ENCODE assay signal across 8 cellular contexts in the genomic region with DNA sequence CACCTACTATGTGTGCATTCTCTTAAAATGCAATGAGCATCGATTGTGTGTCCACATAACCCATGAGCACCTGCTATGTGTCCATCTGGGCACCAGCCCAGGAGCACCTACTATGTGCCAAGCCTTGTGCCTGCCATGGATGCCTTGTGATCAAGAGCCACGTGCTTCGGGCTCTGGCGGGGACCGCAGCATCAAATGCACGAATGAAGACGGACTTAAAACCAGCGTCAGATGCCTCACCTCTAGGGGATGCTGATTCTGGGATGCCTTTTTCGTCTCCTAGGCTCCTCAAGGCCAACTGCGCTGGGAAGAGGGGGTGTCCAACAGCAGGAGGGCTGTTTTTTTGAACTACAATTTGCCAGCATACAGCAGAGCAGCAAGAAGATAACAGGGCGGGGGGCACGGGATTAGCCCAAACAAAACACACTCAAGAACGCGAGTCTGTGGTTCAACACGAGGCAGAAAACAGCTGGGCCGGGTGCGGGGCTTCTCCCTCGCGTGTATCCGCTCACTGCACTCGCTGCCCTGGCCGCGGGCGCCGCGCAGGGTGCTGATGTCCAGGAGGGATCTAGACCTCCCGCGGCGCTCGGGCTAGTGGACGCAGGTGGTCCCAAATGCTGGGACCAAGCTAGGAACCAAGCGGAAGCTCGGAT. TPM values are rescaled to one million over a fixed set of nuclear protein-coding genes. Genes with fewer than 3 reads are reported as not detected.
DNase-seq lines count a peak whose midpoint lies in the region; ATAC-seq and TF ChIP-seq lines count a peak whose summit lies in the region.

No MANE protein-coding gene starts in this region.

- no peaks in the 10 kb centered on the region for H3K27me3 ChIP-seq in BE2C
- no peaks in the 10 kb centered on the region for H3K27me3 ChIP-seq in HCT116 (ENCODE audit: insufficient read depth, low read length)
- peaks cover 21% of the 10 kb centered on the region for H3K27me3 ChIP-seq in endodermal cell (ENCODE audit: control insufficient read depth, insufficient read depth, low read length, poor library complexity, severe bottlenecking)

- peaks cover 17% of the 10 kb centered on the region for H3K4me1 Mint-ChIP-seq in T-helper 1 cell treated with Interleukin-12 subunit alpha and Interleukin-12 subunit beta and Interleukin-4 antibody, amounts not matched to agents 30 μg/mL and 1 μg/mL, for 36 hours (ENCODE audit: low read depth)
- H3K4me1 Mint-ChIP-seq in endodermal cell = peaks cover 11% of the 10 kb centered on the region
- peaks cover 11 to 14% of the 10 kb centered on the region in 2 donors for H3K4me1 Mint-ChIP-seq in natural killer cell treated with Interleukin-12 subunit alpha and Interleukin-12 subunit beta and Interleukin-15 and Interleukin-18, amount 100 ng/mL, for 72 hours (ENCODE audit: low read depth in 2 of 2)

- intact Hi-C loops in HCT116 (cut with micrococcal nuclease) = no loop called here

- H3K9ac ChIP-seq in HCT116 (ENCODE audit: low read length) (peak overlapping the region; percentile 77), endodermal cell (ENCODE audit: extremely low read depth, low read length, poor library complexity, severe bottlenecking) (peak overlapping the region; percentile 20)

- H3K9me3 ChIP-seq in BE2C = no peaks in the 10 kb centered on the region
- no peaks in the 10 kb centered on the region for H3K9me3 ChIP-seq in HCT116 (ENCODE audit: control insufficient read depth in 1 of 2, insufficient read depth in 1 of 2, low read depth in 1 of 2, low read length in 2 of 2)
- no peaks in the 10 kb centered on the region for H3K9me3 ChIP-seq in endodermal cell (ENCODE audit: control insufficient read depth, low read length)

- H3K9me3 Mint-ChIP-seq in T-helper 1 cell treated with Interleukin-12 subunit alpha and Interleukin-12 subunit beta and Interleukin-4 antibody, amounts not matched to agents 30 μg/mL and 1 μg/mL, for 36 hours = no peaks in the 10 kb centered on the region
- no peaks in the 10 kb centered on the region for H3K9me3 Mint-ChIP-seq in endodermal cell
- no peaks in the 10 kb centered on the region for H3K9me3 Mint-ChIP-seq in natural killer cell treated with Interleukin-12 subunit alpha and Interleukin-12 subunit beta and Interleukin-15 and Interleukin-18, amount 100 ng/mL, for 72 hours

- no peak for TF ChIP-seq CTCF in BE2C (IDR thresholded peaks at IDR 0.05; ENCODE audit: low read depth, low read length)
- TF ChIP-seq CTCF in HCT116 (IDR thresholded peaks at IDR 0.05 in 2 of 3, conservative IDR thresholded peaks at IDR 0.05 in 1 of 3; ENCODE audit: borderline replicate concordance in 1 of 3, insufficient read depth in 1 of 3, low read depth in 2 of 3, low read length in 2 of 3) = no peak
- TF ChIP-seq CTCF in endodermal cell (conservative IDR thresholded peaks at IDR 0.05) = no peak

- CTCF ChIA-PET in HCT116 (lab: Charles Lee) = interaction anchor here (0.6 to 1.0 kb wide), 3 partner anchors 12 to 17 kb away, joined by 3 to 4 read pairs (median 3); no protein-coding TSS in a partner anchor

- no peaks in the 10 kb centered on the region; the same call in 1 of the 2 replicates for H4K20me1 ChIP-seq in HCT116 (ENCODE audit: insufficient read depth)

- TF ChIP-seq RAD21 in HCT116 (IDR thresholded peaks at IDR 0.05; ENCODE audit: low read depth) = no peak

- RAD21 ChIA-PET in HCT116 (lab: Charles Lee; ENCODE audit: low non-redundant PET in 1 of 2, low total read pairs in 2 of 2, uncharacterized antibody in 2 of 2, unreplicated experiment in 2 of 2) = no interaction called here

- WGBS in endodermal cell (ENCODE audit: insufficient coverage in 1 of 2, insufficient read length in 1 of 2), 2 experiments = 7% methylated on average over 26 to 33 of the region's 33 CpGs

- POLR2A ChIA-PET in HCT116 (lab: Charles Lee) = interaction anchor here (0.8 to 2.0 kb wide), 2 partner anchors 43 to 61 kb away, joined by 3 to 6 read pairs; a partner anchor contains a TSS

- no peak for TF ChIP-seq POLR2A in HCT116 (IDR thresholded peaks at IDR 0.05; ENCODE audit: borderline replicate concordance, extremely low read depth, insufficient read depth, insufficient read length)

- no peaks in the 10 kb centered on the region for H3K36me3 ChIP-seq in BE2C
- H3K36me3 ChIP-seq in HCT116 (ENCODE audit: control insufficient read depth in 1 of 2, insufficient read depth in 2 of 2, low read length in 2 of 2) = no peaks in the 10 kb centered on the region
- no peaks in the 10 kb centered on the region for H3K36me3 ChIP-seq in endodermal cell (ENCODE audit: control insufficient read depth, insufficient read depth, low read length)

- H3K79me2 ChIP-seq in HCT116 (ENCODE audit: insufficient read depth, low read length) = peaks cover 35% of the 10 kb centered on the region

- TSS peak; percentile 80 for BruUV-seq in HCT116 (replicated peaks; lab: Mats Ljungman, UMichigan)

- H3K9me2 ChIP-seq in HCT116 (ENCODE audit: insufficient read depth) = no peaks in the 10 kb centered on the region

- H3K4me1 ChIP-seq in BE2C (peaks cover 18% of the 10 kb centered on the region), HCT116 (ENCODE audit: control insufficient read depth in 1 of 2, insufficient read depth in 2 of 2, low read length in 2 of 2) (peaks cover 34 to 62% of the 10 kb centered on the region in 2 experiments), endodermal cell (ENCODE audit: control insufficient read depth, insufficient read depth, low read length) (peaks cover 17% of the 10 kb centered on the region)

- no peak for DNase-seq in BE2C
- DNase-seq in HCT116 (ENCODE audit: low read depth, low spot score) = peak; percentile 70
- peak; percentile 78 for DNase-seq in endodermal cell
- DNase-seq in natural killer cell treated with Interleukin-12 subunit alpha and Interleukin-12 subunit beta and Interleukin-15 and Interleukin-18, amount 100 ng/mL, for 72 hours (ENCODE audit: low spot score) = no peak
- DNase-seq in NCI-H2081 treated with DMSO at 0.1 percent for 48 hours (lab: John Stamatoyannopoulos, UW) = no peak

- peak overlapping the region; percentile 89 for H3K4me3 Mint-ChIP-seq in T-helper 1 cell treated with Interleukin-12 subunit alpha and Interleukin-12 subunit beta and Interleukin-4 antibody, amounts not matched to agents 30 μg/mL and 1 μg/mL, for 36 hours
- H3K4me3 Mint-ChIP-seq in endodermal cell = peak overlapping the region; percentile 62
- peak overlapping the region; percentile 93 for H3K4me3 Mint-ChIP-seq in natural killer cell treated with Interleukin-12 subunit alpha and Interleukin-12 subunit beta and Interleukin-15 and Interleukin-18, amount 100 ng/mL, for 72 hours

- ATAC-seq in HCT116 (peak; percentile 9), HG03025 (IDR thresholded peaks at IDR 0.05; ENCODE audit: low FRiP score, unreplicated experiment) (no peak), HG03442 (IDR thresholded peaks at IDR 0.05; ENCODE audit: unreplicated experiment) (no peak)
- ATAC-seq in natural killer cell treated with Interleukin-12 subunit alpha and Interleukin-12 subunit beta and Interleukin-15 and Interleukin-18, amount 100 ng/mL, for 72 hours = no peak

- peaks cover 3% of the 10 kb centered on the region for H3K36me3 Mint-ChIP-seq in T-helper 1 cell treated with Interleukin-12 subunit alpha and Interleukin-12 subunit beta and Interleukin-4 antibody, amounts not matched to agents 30 μg/mL and 1 μg/mL, for 36 hours (ENCODE audit: low read depth)
- H3K36me3 Mint-ChIP-seq in endodermal cell (ENCODE audit: low read depth) = no peaks in the 10 kb centered on the region
- peaks cover 5% of the 10 kb centered on the region for H3K36me3 Mint-ChIP-seq in natural killer cell treated with Interleukin-12 subunit alpha and Interleukin-12 subunit beta and Interleukin-15 and Interleukin-18, amount 100 ng/mL, for 72 hours

- H2AFZ ChIP-seq in HCT116 (ENCODE audit: low read depth, low read length, poor library complexity, severe bottlenecking) = no peak overlapping the region

- H3K27ac Mint-ChIP-seq in T-helper 1 cell treated with Interleukin-12 subunit alpha and Interleukin-12 subunit beta and Interleukin-4 antibody, amounts not matched to agents 30 μg/mL and 1 μg/mL, for 36 hours = peak overlapping the region; percentile 82
- peak overlapping the region; percentile 35 for H3K27ac Mint-ChIP-seq in endodermal cell
- peak overlapping the region; percentile 26 to 39 for H3K27ac Mint-ChIP-seq in natural killer cell treated with Interleukin-12 subunit alpha and Interleukin-12 subunit beta and Interleukin-15 and Interleukin-18, amount 100 ng/mL, for 72 hours

- peak overlapping the region; percentile 61 for H3K4me3 ChIP-seq in BE2C (ENCODE audit: low read depth, low read length)
- H3K4me3 ChIP-seq in HCT116 (replicated peaks in 1 of 2; ENCODE audit: low read depth in 1 of 2, low read length in 2 of 2) = peak overlapping the region; percentile 62 to 79
- peak overlapping the region; percentile 73 for H3K4me3 ChIP-seq in endodermal cell (ENCODE audit: low read length)

- H3K27me3 Mint-ChIP-seq in T-helper 1 cell treated with Interleukin-12 subunit alpha and Interleukin-12 subunit beta and Interleukin-4 antibody, amounts not matched to agents 30 μg/mL and 1 μg/mL, for 36 hours (ENCODE audit: low read depth) = peaks cover 21% of the 10 kb centered on the region
- H3K27me3 Mint-ChIP-seq in endodermal cell (ENCODE audit: insufficient read depth) = peaks cover 25% of the 10 kb centered on the region
- H3K27me3 Mint-ChIP-seq in natural killer cell treated with Interleukin-12 subunit alpha and Interleukin-12 subunit beta and Interleukin-15 and Interleukin-18, amount 100 ng/mL, for 72 hours = peaks cover 10 to 12% of the 10 kb centered on the region in 2 donors

- peak overlapping the region; percentile 79 for H3K27ac ChIP-seq in HCT116 (ENCODE audit: low read depth, low read length)
- peak overlapping the region; percentile 41 for H3K27ac ChIP-seq in endodermal cell (ENCODE audit: low read depth, low read length)

- peak overlapping the region; percentile 98 for H3K4me2 ChIP-seq in HCT116 (ENCODE audit: low read length)

RNA-seq across cellular contexts. Expression of a gene that starts 1.2 kb away (rescaled TPM):
- 45.4 TPM for polyA plus RNA-seq in BE2C (2012; ENCODE audit: insufficient read depth, insufficient read length, low read depth)
- total RNA-seq in HCT116 (2021; ENCODE audit: unreplicated experiment) = 18.2 TPM
- 15.5 and 15.6 TPM in 2 replicates for polyA plus RNA-seq in HCT116 (2012)
- total RNA-seq in endodermal cell = 10 to 100 TPM in 1 of 2 donors, 1 to 10 TPM in 1; 9.1 to 13.2 TPM
- 16.6 TPM for polyA plus RNA-seq in endodermal cell (2013, experiment 1 of 2)
- 15.6 TPM for polyA plus RNA-seq in endodermal cell (2013, experiment 2 of 2)
- total RNA-seq in natural killer cell treated with Interleukin-12 subunit alpha and Interleukin-12 subunit beta and Interleukin-15 and Interleukin-18, amount 100 ng/mL, for 72 hours = under 1 TPM; 0.31 to 0.43 TPM

RNA-seq across cellular contexts. Expression of a gene that starts 36.5 kb away (rescaled TPM):
- polyA plus RNA-seq in BE2C (2012; ENCODE audit: insufficient read depth, insufficient read length, low read depth) = 216 TPM
- total RNA-seq in HCT116 (2021; ENCODE audit: unreplicated experiment) = 102 TPM
- polyA plus RNA-seq in HCT116 (2012) = 98.6 and 111 TPM in 2 replicates
- 10 to 100 TPM; 57.7 to 66.2 TPM for total RNA-seq in endodermal cell
- 57.2 TPM for polyA plus RNA-seq in endodermal cell (2013, experiment 1 of 2)
- polyA plus RNA-seq in endodermal cell (2013, experiment 2 of 2) = 62.4 TPM
- total RNA-seq in natural killer cell treated with Interleukin-12 subunit alpha and Interleukin-12 subunit beta and Interleukin-15 and Interleukin-18, amount 100 ng/mL, for 72 hours = 100 to 1,000 TPM in 1 of 2 donors, 10 to 100 TPM in 1; 59.0 to 114 TPM

RNA-seq across cellular contexts. Expression of a gene that starts 41.8 kb away (rescaled TPM):
- 40.1 TPM for polyA plus RNA-seq in BE2C (2012; ENCODE audit: insufficient read depth, insufficient read length, low read depth)
- 37.1 TPM for total RNA-seq in HCT116 (2021; ENCODE audit: unreplicated experiment)
- 21.3 and 21.7 TPM in 2 replicates for polyA plus RNA-seq in HCT116 (2012)
- total RNA-seq in endodermal cell = 10 to 100 TPM; 28.2 to 30.1 TPM
- polyA plus RNA-seq in endodermal cell (2013, experiment 1 of 2) = 23.3 TPM
- polyA plus RNA-seq in endodermal cell (2013, experiment 2 of 2) = 19.3 TPM
- 10 to 100 TPM; 10.8 to 46.2 TPM for total RNA-seq in natural killer cell treated with Interleukin-12 subunit alpha and Interleukin-12 subunit beta and Interleukin-15 and Interleukin-18, amount 100 ng/mL, for 72 hours

RNA-seq across cellular contexts. Expression of a gene that starts 57.0 kb away (rescaled TPM):
- 147 TPM for polyA plus RNA-seq in BE2C (2012; ENCODE audit: insufficient read depth, insufficient read length, low read depth)
- total RNA-seq in HCT116 (2021; ENCODE audit: unreplicated experiment) = 6.3 TPM
- polyA plus RNA-seq in HCT116 (2012) = 6.7 and 7.4 TPM in 2 replicates
- total RNA-seq in endodermal cell = 10 to 100 TPM; 10.4 to 12.1 TPM
- 11.5 TPM for polyA plus RNA-seq in endodermal cell (2013, experiment 1 of 2)
- 11.6 TPM for polyA plus RNA-seq in endodermal cell (2013, experiment 2 of 2)
- total RNA-seq in natural killer cell treated with Interleukin-12 subunit alpha and Interleukin-12 subunit beta and Interleukin-15 and Interleukin-18, amount 100 ng/mL, for 72 hours = under 1 TPM in 1 of 2 donors, not detected in 1; 0.33 TPM

Comparison
In these comparisons a context has a peak if more than half of its experiments do, and no peak if none do; other contexts are left out.
1. DNase-seq: peak in HCT116 (single experiment) and endodermal cell (single experiment); none in BE2C (single experiment), natural killer cell treated with Interleukin-12 subunit alpha and Interleukin-12 subunit beta and Interleukin-15 and Interleukin-18, amount 100 ng/mL, for 72 hours (single experiment) and NCI-H2081 treated with DMSO at 0.1 percent for 48 hours (single experiment).
2. RNA of a gene that starts 1.2 kb away (total RNA-seq): 18.2 TPM in HCT116 (single experiment) and 9.1 to 13.2 TPM in endodermal cell; 0.31 to 0.43 TPM in natural killer cell treated with Interleukin-12 subunit alpha and Interleukin-12 subunit beta and Interleukin-15 and Interleukin-18, amount 100 ng/mL, for 72 hours; every median in the first group is over 4 times any median in the second.
3. Peak in every context shown above with its lines, with median percentiles within 50 percentile points of each other: H3K4me3 ChIP-seq, H3K27ac Mint-ChIP-seq and H3K4me3 Mint-ChIP-seq.